Comparison of ENCODE assay signal across 1 cellular context in genomic region chr16:11909653-11910551, GRCh38.
A peak's percentile ranks its signal among the peaks of the same experiment; 100 is the strongest.
TF ChIP-seq lines count a peak whose summit lies in the region.

No MANE protein-coding gene starts in this region.

TF ChIP-seq in HepG2, 621 proteins besides CTCF, POLR2A, EP300 and RAD21 (continues in another document):
- no peak for TF ChIP-seq ZNF768 (CRISPR knock-in tag; IDR thresholded peaks at IDR 0.05)
- 0 out of 2 replicates have a peak, but pooled peaks have one; percentile 62 for TF ChIP-seq ZSCAN30 (CRISPR knock-in tag; IDR thresholded peaks at IDR 0.05)
- TF ChIP-seq RFX3 (CRISPR knock-in tag; IDR thresholded peaks at IDR 0.05): no peak
- 0 out of 2 replicates have a peak, but pooled peaks have one; percentile 47 for TF ChIP-seq ZNF292 (CRISPR knock-in tag; IDR thresholded peaks at IDR 0.05; ENCODE audit: borderline replicate concordance, low read depth)
- TF ChIP-seq HNF4A (CRISPR knock-in tag; IDR thresholded peaks at IDR 0.05): no peak
- TF ChIP-seq ZFP90 (CRISPR knock-in tag; IDR thresholded peaks at IDR 0.05; ENCODE audit: borderline replicate concordance): no peak
- TF ChIP-seq AKAP8 (CRISPR knock-in tag; IDR thresholded peaks at IDR 0.05): no peak
- TF ChIP-seq HHEX (CRISPR knock-in tag; IDR thresholded peaks at IDR 0.05): no peak
- TF ChIP-seq ZZZ3 (CRISPR knock-in tag; IDR thresholded peaks at IDR 0.05; ENCODE audit: borderline replicate concordance): no peak
- TF ChIP-seq SOX6 (IDR thresholded peaks at IDR 0.05): no peak
- TF ChIP-seq SOX6 (CRISPR knock-in tag; IDR thresholded peaks at IDR 0.05): 0 out of 2 replicates have a peak, but pooled peaks have one; percentile 13
- no peak for TF ChIP-seq MTERF4 (CRISPR knock-in tag; IDR thresholded peaks at IDR 0.05)
- no peak for TF ChIP-seq NR3C1 (CRISPR knock-in tag; IDR thresholded peaks at IDR 0.05)
- no peak for TF ChIP-seq ARNT (IDR thresholded peaks at IDR 0.05)
- TF ChIP-seq GPBP1L1 (CRISPR knock-in tag; IDR thresholded peaks at IDR 0.05): no peak
- TF ChIP-seq ZNF713 (CRISPR knock-in tag; IDR thresholded peaks at IDR 0.05): no peak
- TF ChIP-seq BRF2 (CRISPR knock-in tag; IDR thresholded peaks at IDR 0.05): 0 out of 2 replicates have a peak, but pooled peaks have one; percentile 23
- TF ChIP-seq ZNF414 (CRISPR knock-in tag; IDR thresholded peaks at IDR 0.05): no peak
- no peak for TF ChIP-seq ZFX (CRISPR knock-in tag; IDR thresholded peaks at IDR 0.05; ENCODE audit: low read depth)
- no peak for TF ChIP-seq KDM1A (CRISPR knock-in tag; IDR thresholded peaks at IDR 0.05)
- TF ChIP-seq ZKSCAN5 (CRISPR knock-in tag; IDR thresholded peaks at IDR 0.05): no peak
- no peak for TF ChIP-seq ZNF318 (CRISPR knock-in tag; IDR thresholded peaks at IDR 0.05)
- no peak for TF ChIP-seq HNF1B (CRISPR knock-in tag; IDR thresholded peaks at IDR 0.05)
- no peak for TF ChIP-seq KDM4B (CRISPR knock-in tag; IDR thresholded peaks at IDR 0.05)
- TF ChIP-seq PATZ1 (CRISPR knock-in tag; IDR thresholded peaks at IDR 0.05): no peak
- no peak for TF ChIP-seq HNRNPUL1 (IDR thresholded peaks at IDR 0.05; ENCODE audit: low read depth, low read length)
- TF ChIP-seq TP53 (CRISPR knock-in tag; conservative IDR thresholded peaks at IDR 0.05): no peak
- TF ChIP-seq PITX1 (CRISPR knock-in tag; IDR thresholded peaks at IDR 0.05): 0 out of 2 replicates have a peak, but pooled peaks have one; percentile 10
- TF ChIP-seq SP140L (CRISPR knock-in tag; IDR thresholded peaks at IDR 0.05; ENCODE audit: borderline replicate concordance): no peak
- TF ChIP-seq PCBP1 (IDR thresholded peaks at IDR 0.05; ENCODE audit: borderline replicate concordance, low read depth, low read length): no peak
- TF ChIP-seq FOXJ3 (CRISPR knock-in tag; IDR thresholded peaks at IDR 0.05; ENCODE audit: borderline replicate concordance): no peak
- no peak for TF ChIP-seq ZNF501 (CRISPR knock-in tag; IDR thresholded peaks at IDR 0.05)
- TF ChIP-seq CBX1 (IDR thresholded peaks at IDR 0.05; ENCODE audit: low read depth): no peak
- TF ChIP-seq ZNF263 (CRISPR knock-in tag; IDR thresholded peaks at IDR 0.05): no peak
- TF ChIP-seq SMARCE1 (IDR thresholded peaks at IDR 0.05; ENCODE audit: borderline replicate concordance): no peak
- no peak for TF ChIP-seq ZBTB49 (CRISPR knock-in tag; IDR thresholded peaks at IDR 0.05; ENCODE audit: borderline replicate concordance)
- no peak for TF ChIP-seq PAXIP1 (CRISPR knock-in tag; conservative IDR thresholded peaks at IDR 0.05)
